Comparison of ENCODE assay signal across 9 cellular contexts in genomic region chr11:130427581-130428211, GRCh38. TPM values are rescaled to one million over a fixed set of nuclear protein-coding genes. Genes with fewer than 3 reads are reported as not detected.
A peak's percentile ranks its signal among the peaks of the same experiment; 100 is the strongest.
DNase-seq lines count a peak whose midpoint lies in the region; ATAC-seq and TF ChIP-seq lines count a peak whose summit lies in the region.
"Had no signal": no experiment of that assay in that cellular context is flagged by ENCODE, and none has a peak within 500 bp of the region (broad histone marks: within the 10 kb centered on the region; RNA-seq: fewer than 3 reads in every experiment).

No MANE protein-coding gene starts in this region.

- TF ChIP-seq CTCF in spleen (IDR thresholded peaks at IDR 0.05 in 8 of 11, conservative IDR thresholded peaks at IDR 0.05 in 3 of 11) = peak in 2 of 11 experiments; percentile 17 to 28

- H3K4me3 ChIP-seq in HUES48 (ENCODE audit: low read depth, low read length) (peak overlapping the region; percentile 63), iPS-20b (ENCODE audit: low read length) (peak overlapping the region; percentile 60), spleen (peak overlapping the region; percentile 6 to 66 (median 32))

- no peak overlapping the region for H3K27ac ChIP-seq in HUES48 (ENCODE audit: low read depth, low read length)
- H3K27ac ChIP-seq in iPS-20b (ENCODE audit: low read length) = no peak overlapping the region
- H3K27ac ChIP-seq in spleen = no peak overlapping the region

- H3K9ac ChIP-seq in HUES48 (ENCODE audit: low read depth, low read length) = no peak overlapping the region
- no peak overlapping the region for H3K9ac ChIP-seq in iPS-20b (ENCODE audit: low read depth, low read length)

- 1 to 10% (median 2%) methylated on average over 22 to 72 of the region's 72 CpGs for WGBS in spleen, 5 donors

- intact Hi-C loops in spleen (cut with DNase I; ENCODE audit: low total_unique reads) = loop anchor here (10.0 kb wide), 1 partner anchor 213 kb away; no protein-coding TSS in a partner anchor

- H3K27me3 ChIP-seq in HUES48 (ENCODE audit: control insufficient read depth, insufficient read depth, low read length) = peaks cover 48% of the 10 kb centered on the region
- H3K27me3 ChIP-seq in iPS-20b (ENCODE audit: insufficient read depth, low read length) = peaks cover 61% of the 10 kb centered on the region
- peaks cover 0 to 84% (median 47%) of the 10 kb centered on the region in 7 donors for H3K27me3 ChIP-seq in spleen (replicated peaks in 1 of 7)

- H3K36me3 ChIP-seq in HUES48 (ENCODE audit: control insufficient read depth, insufficient read depth, low read length) = no peaks in the 10 kb centered on the region
- no peaks in the 10 kb centered on the region for H3K36me3 ChIP-seq in iPS-20b (ENCODE audit: insufficient read depth, low read depth, low read length)
- H3K36me3 ChIP-seq in spleen = no peaks in the 10 kb centered on the region

- no peak for TF ChIP-seq POLR2A in spleen (IDR thresholded peaks at IDR 0.05)

- peaks cover 7% of the 10 kb centered on the region for H3K4me1 ChIP-seq in HUES48 (ENCODE audit: control insufficient read depth, insufficient read depth, low read length)
- peaks cover 7% of the 10 kb centered on the region; the same call in 1 of the 2 replicates for H3K4me1 ChIP-seq in iPS-20b (ENCODE audit: insufficient read depth, low read length)
- peaks cover 7 to 26% (median 16%) of the 10 kb centered on the region in 6 donors for H3K4me1 ChIP-seq in spleen

- ATAC-seq in GM18519 (IDR thresholded peaks at IDR 0.05; ENCODE audit: low FRiP score, unreplicated experiment) = no peak
- no peak for ATAC-seq in GM19324 (IDR thresholded peaks at IDR 0.05; ENCODE audit: low FRiP score, unreplicated experiment)

- H3K9me3 ChIP-seq in HUES48 (ENCODE audit: control insufficient read depth, insufficient read depth, low read length) (no peaks in the 10 kb centered on the region), iPS-20b (ENCODE audit: insufficient read depth, low read depth, low read length) (no peaks in the 10 kb centered on the region), spleen (no peaks in the 10 kb centered on the region)

- DNase-seq in amygdala (lab: John Stamatoyannopoulos, UW) (peak in 33 of 56 donors; percentile 13 to 69 (median 39)), spleen (no peak), NCI-H2107 treated with DMSO at 0.1 percent for 48 hours (lab: John Stamatoyannopoulos, UW; ENCODE audit: unreplicated experiment) (no peak), A172 (ENCODE audit: low spot score) (no peak)

RNA-seq across cellular contexts. Expression of gene ADAMTS8, which starts 0.7 kb away (rescaled TPM):
- total RNA-seq in spleen = 1 to 10 TPM in 2 of 7 donors, under 1 TPM in 4, not detected in 1; 0.39 to 2.5 (median 0.73) TPM
- polyA plus RNA-seq in spleen = 1 to 10 TPM in 1 of 3 donors, under 1 TPM in 2; 0.30 to 1.1 (median 0.48) TPM
- not detected in 2 replicates for total RNA-seq in A172 (2014; rRNA removed; shearing (Covaris generic))
- total RNA-seq: T-helper 2 cell treated with Interferon-gamma antibody and Interleukin-4, amounts not matched to agents 100 ng/mL and 5 ng/mL, for 36 hours had no signal

RNA-seq across cellular contexts. Expression of gene ADAMTS15, which starts 20.7 kb away (rescaled TPM):
- total RNA-seq in spleen = 1 to 10 TPM; 1.1 to 6.9 (median 3.1) TPM
- polyA plus RNA-seq in spleen = 1 to 10 TPM in 1 of 3 donors, under 1 TPM in 2; 0.41 to 1.9 (median 0.43) TPM
- 0.67 and 1.0 TPM in 2 replicates for total RNA-seq in A172 (2014; rRNA removed; shearing (Covaris generic))

Comparison
In these comparisons a context has a peak if more than half of its experiments do, and no peak if none do; other contexts are left out.
1. DNase-seq: peak in amygdala (33 of 56); none in spleen (single experiment), NCI-H2107 treated with DMSO at 0.1 percent for 48 hours (single experiment) and A172 (single experiment).
2. Peak in every context shown above with its lines, with median percentiles within 50 percentile points of each other: H3K4me3 ChIP-seq.